In the genomic region with DNA sequence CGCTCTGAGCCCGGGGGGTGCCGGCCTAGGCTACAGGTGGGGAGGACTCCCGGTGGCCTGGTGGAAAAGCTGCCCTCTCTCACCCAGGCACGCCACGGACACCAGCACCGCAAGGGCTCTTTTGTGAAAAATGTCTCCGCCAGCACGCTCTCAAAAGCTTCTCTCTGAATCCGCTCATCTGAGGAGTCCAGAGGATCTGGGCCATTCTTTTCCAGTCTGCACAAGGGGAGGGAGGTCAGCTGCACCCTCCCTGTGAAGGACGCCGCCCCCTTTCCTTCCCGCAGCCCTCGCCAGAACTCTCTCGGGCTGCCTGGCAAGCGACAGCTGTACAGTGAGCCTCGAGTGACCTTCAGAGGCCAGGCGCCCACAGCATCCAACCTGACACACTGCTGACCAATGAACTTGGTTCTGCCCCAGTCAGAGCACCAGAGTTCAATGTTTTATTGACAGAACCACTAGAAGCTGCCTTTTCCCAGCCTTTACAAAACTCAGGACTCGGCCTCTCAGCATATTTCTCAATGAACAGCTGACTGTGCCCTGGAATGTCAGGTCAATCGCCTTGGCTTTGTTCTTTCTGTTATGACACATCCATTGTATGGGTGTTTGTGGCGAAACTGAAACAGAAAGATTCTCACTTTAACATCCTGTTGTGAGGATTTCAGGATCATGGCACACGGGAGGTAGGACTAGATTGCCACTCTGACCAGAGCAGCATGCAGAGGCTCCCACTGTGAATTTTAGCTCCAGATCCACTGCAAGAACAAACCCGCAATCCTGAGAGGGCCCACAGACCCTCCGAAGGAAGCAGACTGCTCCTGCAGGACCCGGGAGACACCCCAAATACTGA, we compare ENCODE assay signal across 8 cellular contexts. TPM values are rescaled to one million over a fixed set of nuclear protein-coding genes. Genes with fewer than 3 reads are reported as not detected.
DNase-seq lines count a peak whose midpoint lies in the region; ATAC-seq, FAIRE-seq and TF ChIP-seq lines count a peak whose summit lies in the region.

No MANE protein-coding gene starts in this region.

- peaks cover 9% of the 10 kb centered on the region for H3K9me3 ChIP-seq in K562 (replicated peaks; ENCODE audit: control insufficient read depth, insufficient read depth, low read depth, low read length)

- H3K9me1 ChIP-seq in K562 (ENCODE audit: control insufficient read depth, insufficient read depth, low read length): no peaks in the 10 kb centered on the region

- peaks cover 0 to 3% of the 10 kb centered on the region in 2 experiments; a peak in 3 of 5 replicates for H3K4me1 ChIP-seq in K562 (replicated peaks in 1 of 2; ENCODE audit: control insufficient read depth in 2 of 2, insufficient read depth in 2 of 2, low read length in 2 of 2)

- no peak for TF ChIP-seq EP300 in K562 (IDR thresholded peaks at IDR 0.05; ENCODE audit: low read length)

- no peak overlapping the region for H3K9ac ChIP-seq in K562 (ENCODE audit: insufficient read depth in 1 of 2, low read depth in 2 of 2, low read length in 2 of 2)

- CTCF ChIA-PET in K562 (lab: Yijun Ruan, JAX; ENCODE audit: low intra/inter-chr PET ratio): no interaction called here

- no peak overlapping the region for H3K27ac ChIP-seq in K562 (ENCODE audit: extremely low read depth, low read depth, low read length)

- no peak for DNase-seq in activated CD4-positive, CD25-positive, alpha-beta regulatory T cell treated with anti-CD3 and anti-CD28 coated beads, Interleukin-2, amount 50 U/mL, for 72 hours
- peak; percentile 53 for DNase-seq in LoVo (ENCODE audit: low spot score)
- DNase-seq in K562 (ENCODE audit: extremely low read depth in 1 of 4, low spot score in 3 of 4): no peak
- DNase-seq in hippocampal formation (lab: John Stamatoyannopoulos, UW): peak; percentile 3 to 36
- DNase-seq in renal cortical epithelial cell (ENCODE audit: low read depth): peak; percentile 100
- DNase-seq in activated effector memory CD4-positive, alpha-beta T cell treated with anti-CD3 and anti-CD28 coated beads, Interleukin-2, amount 50 U/mL, for 16 hours: no peak

- peak; percentile 18 to 21 for ATAC-seq in activated CD4-positive, CD25-positive, alpha-beta regulatory T cell treated with anti-CD3 and anti-CD28 coated beads, Interleukin-2, amount 50 U/mL, for 24 hours
- no peak; the same call in 2 of the 3 replicates for ATAC-seq in K562
- ATAC-seq in HG02623 (IDR thresholded peaks at IDR 0.05; ENCODE audit: unreplicated experiment): no peak

- H3K79me2 ChIP-seq in K562 (ENCODE audit: control insufficient read depth, insufficient read depth, low read length): no peaks in the 10 kb centered on the region

- WGBS in K562 (ENCODE audit: insufficient coverage, low coverage, missing lambda C conversion rate): 58% methylated on average over 21 of the region's 25 CpGs

- POLR2A ChIA-PET in K562 (lab: Yijun Ruan, JAX): interaction anchor here (3.0 to 3.4 kb wide), 2 partner anchors 10 to 12 kb away, joined by 11 to 21 read pairs; no protein-coding TSS in a partner anchor

- H3K4me3 ChIP-seq in K562: no peak overlapping the region

- no peak for TF ChIP-seq CTCF in K562 (IDR thresholded peaks at IDR 0.05 in 2 of 3, conservative IDR thresholded peaks at IDR 0.05 in 1 of 3; ENCODE audit: insufficient read depth in 2 of 3, low read depth in 1 of 3, low read length in 3 of 3)

- H2AFZ ChIP-seq in K562 (ENCODE audit: low read depth, low read length): peak overlapping the region; percentile 32; the same call in 1 of the 2 replicates

- intact Hi-C loops in K562 (cut with micrococcal nuclease): no loop called here

- no peaks in the 10 kb centered on the region for H3K27me3 ChIP-seq in K562 (ENCODE audit: control insufficient read depth in 2 of 2, insufficient read depth in 2 of 2, low read length in 2 of 2)

- no TSS peak for BruUV-seq in K562 (replicated peaks; lab: Mats Ljungman, UMichigan)

- no peak for TF ChIP-seq RAD21 in K562 (CRISPR knock-in tag; conservative IDR thresholded peaks at IDR 0.05 in 1 of 2, IDR thresholded peaks at IDR 0.05 in 1 of 2)

- peak; percentile 51 for FAIRE-seq in K562 (lab: Jason Lieb, UNC)

- TF ChIP-seq POLR2A in K562 (conservative IDR thresholded peaks at IDR 0.05): no peak

- H3K4me2 ChIP-seq in K562 (ENCODE audit: insufficient read depth, low read length): no peak overlapping the region

- H4K20me1 ChIP-seq in K562 (replicated peaks; ENCODE audit: control insufficient read depth, insufficient read depth, low read length): no peaks in the 10 kb centered on the region

- H3K36me3 ChIP-seq in K562 (ENCODE audit: control insufficient read depth, insufficient read depth, low read length): no peaks in the 10 kb centered on the region

- in situ Hi-C loops in K562 (cut with MboI): no loop called here

TF ChIP-seq in K562, 482 proteins besides CTCF, POLR2A, EP300 and RAD21 (continues in another document):
- no peak for TF ChIP-seq POLR2AphosphoS2 (IDR thresholded peaks at IDR 0.05; ENCODE audit: low read length)
- no peak for TF ChIP-seq HOXB6 (CRISPR knock-in tag; IDR thresholded peaks at IDR 0.05; ENCODE audit: borderline replicate concordance)

RNA-seq across cellular contexts. Expression of a gene that starts 26.7 kb away (rescaled TPM):
- total RNA-seq in K562 (2011; cell fraction: chromatin; rRNA removed; ENCODE audit: low replicate concordance): 38.5 and 40.9 TPM in 2 replicates
- total RNA-seq in K562 (2011; cell fraction: nucleolus; rRNA removed): 25.5 and 30.9 TPM in 2 replicates
- total RNA-seq in K562 (2011; cell fraction: nucleoplasm; rRNA removed): 39.8 and 60.8 TPM in 2 replicates
- total RNA-seq in K562 (2014; rRNA removed) (18.8 and 18.9 TPM in 2 replicates), K562 (2014; rRNA removed; fragmentation: Illumina TruSeq; extraction: Trizol) (30.7 and 37.5 TPM in 2 replicates), K562 (2015; rRNA removed; fragmentation: Illumina TruSeq; extraction: Trizol) (18.4 and 21.5 TPM in 2 replicates), K562 (2021) (31.7 and 37.0 TPM in 2 replicates), renal cortical epithelial cell (6.0 and 12.2 TPM in 2 replicates)
- polyA plus RNA-seq in K562 (2011; rRNA removed) (72.3 and 136 TPM in 2 replicates), K562 (2014; fragmentation: Illumina TruSeq; extraction: Trizol) (34.6 and 40.3 TPM in 2 replicates), K562 (2014; fragmentation: Nextera tagmentation; extraction: Ambion mirVana) (10 to 100 TPM; 12.1 to 20.0 TPM), K562 (2014; rRNA removed) (26.6 and 32.2 TPM in 2 replicates)
- polyA plus RNA-seq in K562 (2011; cell fraction: cytosol; rRNA removed): 68.2 and 93.0 TPM in 2 replicates
- polyA plus RNA-seq in K562 (2011; cell fraction: nucleus; rRNA removed): 24.3 and 46.3 TPM in 2 replicates
- 21.2 and 35.3 TPM in 2 replicates for polyA plus RNA-seq in K562 (2012)
- 75.4 and 149 TPM in 2 replicates for polyA minus RNA-seq in K562 (2011; rRNA and poly(A)+ RNA removed)
- polyA minus RNA-seq in K562 (2011; cell fraction: cytosol; rRNA and poly(A)+ RNA removed): 34.9 and 85.8 TPM in 2 replicates
- polyA minus RNA-seq in K562 (2011; cell fraction: nucleus; rRNA and poly(A)+ RNA removed): 14.3 and 16.3 TPM in 2 replicates

RNA-seq across cellular contexts. Expression of a gene that starts 34.8 kb away (rescaled TPM):
- 11.1 and 19.1 TPM in 2 replicates for total RNA-seq in K562 (2011; cell fraction: chromatin; rRNA removed; ENCODE audit: low replicate concordance)
- total RNA-seq in K562 (2011; cell fraction: nucleolus; rRNA removed): 13.9 and 18.2 TPM in 2 replicates
- total RNA-seq in K562 (2011; cell fraction: nucleoplasm; rRNA removed): 16.9 and 26.9 TPM in 2 replicates
- total RNA-seq in K562 (2014; rRNA removed) (36.7 and 41.2 TPM in 2 replicates), K562 (2014; rRNA removed; fragmentation: Illumina TruSeq; extraction: Trizol) (49.3 and 62.5 TPM in 2 replicates), K562 (2015; rRNA removed; fragmentation: Illumina TruSeq; extraction: Trizol) (31.9 and 33.9 TPM in 2 replicates), K562 (2021) (45.6 and 46.5 TPM in 2 replicates), renal cortical epithelial cell (43.6 and 79.7 TPM in 2 replicates)
- polyA plus RNA-seq in K562 (2011; rRNA removed) (49.4 and 108 TPM in 2 replicates), K562 (2014; fragmentation: Illumina TruSeq; extraction: Trizol) (57.7 and 78.3 TPM in 2 replicates), K562 (2014; fragmentation: Nextera tagmentation; extraction: Ambion mirVana) (10 to 100 TPM; 63.8 to 68.7 TPM), K562 (2014; rRNA removed) (61.9 and 66.9 TPM in 2 replicates)
- polyA plus RNA-seq in K562 (2011; cell fraction: cytosol; rRNA removed): 24.3 and 27.5 TPM in 2 replicates
- 22.6 and 24.2 TPM in 2 replicates for polyA plus RNA-seq in K562 (2011; cell fraction: nucleus; rRNA removed)
- 44.7 and 93.0 TPM in 2 replicates for polyA plus RNA-seq in K562 (2012)
- 48.6 and 55.2 TPM in 2 replicates for polyA minus RNA-seq in K562 (2011; rRNA and poly(A)+ RNA removed)
- polyA minus RNA-seq in K562 (2011; cell fraction: cytosol; rRNA and poly(A)+ RNA removed): 25.9 and 43.6 TPM in 2 replicates
- polyA minus RNA-seq in K562 (2011; cell fraction: nucleus; rRNA and poly(A)+ RNA removed): 20.3 and 22.5 TPM in 2 replicates

Comparison
In these comparisons a context has a peak if more than half of its experiments do, and no peak if none do; other contexts are left out.
1. ATAC-seq: peak in activated CD4-positive, CD25-positive, alpha-beta regulatory T cell treated with anti-CD3 and anti-CD28 coated beads, Interleukin-2, amount 50 U/mL, for 24 hours (2 of 2); none in K562 (single experiment) and HG02623 (single experiment).
2. DNase-seq: peak in LoVo (single experiment), hippocampal formation (2 of 2) and renal cortical epithelial cell (single experiment); none in activated CD4-positive, CD25-positive, alpha-beta regulatory T cell treated with anti-CD3 and anti-CD28 coated beads, Interleukin-2, amount 50 U/mL, for 72 hours (single experiment), K562 (0 of 4) and activated effector memory CD4-positive, alpha-beta T cell treated with anti-CD3 and anti-CD28 coated beads, Interleukin-2, amount 50 U/mL, for 16 hours (single experiment).